Comparison of ENCODE assay signal across 32 cellular contexts in genomic region chr10:77809336-77809735, GRCh38.
"Had no signal": no experiment of that assay in that cellular context is flagged by ENCODE, and none has a peak within 500 bp of the region (broad histone marks: within the 10 kb centered on the region; RNA-seq: fewer than 3 reads in every experiment).

No MANE protein-coding gene starts in this region.

- H3K27me3 Mint-ChIP-seq: activated B cell treated with CpG ODN at 0.5 μM for 24 hours; activated CD4-positive, alpha-beta memory T cell treated with anti-CD3 and anti-CD28 coated beads for 36 hours had no signal

- H3K4me3 ChIP-seq: adrenal gland, body of pancreas, Peyer's patch had no signal

- ATAC-seq: activated naive CD4-positive, alpha-beta T cell treated with anti-CD3 and anti-CD28 coated beads, Interleukin-2, amount 50 U/mL, for 72 hours; activated T-cell treated with anti-CD3 and anti-CD28 coated beads, Interleukin-2, amount 50 U/mL, for 4 hours; body of pancreas; PC-3; Right ventricle myocardium inferior had no signal

- DNase-seq: activated B cell treated with CpG ODN at 0.5 μM for 24 hours; activated CD4-positive, alpha-beta memory T cell treated with anti-CD3 and anti-CD28 coated beads for 36 hours; activated CD4-positive, alpha-beta T cell treated with anti-CD3 and anti-CD28 coated beads for 4 hours; activated CD4-positive, alpha-beta T cell treated with anti-CD3 and anti-CD28 coated beads, Interleukin-2, amount 50 U/mL, for 1 hour; activated CD4-positive, CD25-positive, alpha-beta regulatory T cell treated with anti-CD3 and anti-CD28 coated beads, Interleukin-2, amount 50 U/mL, for 72 hours; activated CD8-positive, alpha-beta memory T cell treated with anti-CD3 and anti-CD28 coated beads, Interleukin-2, amount 50 U/mL, for 4 hours; activated gamma-delta T cell treated with Interleukin-2 at 50 U/mL for 16 hours; activated naive CD4-positive, alpha-beta T cell treated with anti-CD3 and anti-CD28 coated beads for 36 hours; activated T-cell treated with anti-CD3 and anti-CD28 coated beads for 4 hours; activated T-cell treated with anti-CD3 and anti-CD28 coated beads, Interleukin-2, amount 50 U/mL, for 4 hours; adrenal gland; body of pancreas; caudate nucleus; NCI-H1092 treated with DMSO at 0.1 percent for 48 hours; NCI-H1417; NCI-H146; NCI-H187; NCI-H2029 treated with DMSO at 0.1 percent for 48 hours; NCI-H2107; NCI-H2171; NCI-H510A; NCI-H526; NCI-H748 treated with DMSO at 0.1 percent for 48 hours; NK-92 treated with Interleukin-12 subunit alpha and Interleukin-12 subunit beta, amount 100 ng/mL, for 24 hours; PC-3; Peyer's patch; RPMI8226; T1000 had no signal

- H3K4me2 ChIP-seq: KMS-11 had no signal

- H3K4me1 Mint-ChIP-seq: activated B cell treated with CpG ODN at 0.5 μM for 24 hours had no signal

- H3K27ac Mint-ChIP-seq: activated B cell treated with CpG ODN at 0.5 μM for 24 hours; activated CD4-positive, alpha-beta memory T cell treated with anti-CD3 and anti-CD28 coated beads for 36 hours; activated naive CD4-positive, alpha-beta T cell treated with anti-CD3 and anti-CD28 coated beads for 36 hours; activated T-helper 1 cell treated with anti-CD3 and anti-CD28 coated beads, Interleukin-12 subunit alpha, Interleukin-12 subunit beta, Interleukin-2, Interleukin-4 antibody, amounts not matched to agents 30 ng/mL and 10 ng/mL and 1 ng/mL, durations not matched to agents 14 hours and 24 hours and 36 hours had no signal

- H3K27me3 ChIP-seq: adrenal gland, body of pancreas, Peyer's patch had no signal

- H3K4me3 Mint-ChIP-seq: activated B cell treated with CpG ODN at 0.5 μM for 24 hours; activated CD4-positive, alpha-beta memory T cell treated with anti-CD3 and anti-CD28 coated beads for 36 hours; activated naive CD4-positive, alpha-beta T cell treated with anti-CD3 and anti-CD28 coated beads for 36 hours; activated T-cell treated with anti-CD3 and anti-CD28 coated beads, Interleukin-2, amount 50 U/mL, for 4 hours; activated T-helper 1 cell treated with anti-CD3 and anti-CD28 coated beads, Interleukin-12 subunit alpha, Interleukin-12 subunit beta, Interleukin-2, Interleukin-4 antibody, amounts not matched to agents 30 ng/mL and 10 ng/mL and 1 ng/mL, durations not matched to agents 14 hours and 24 hours and 36 hours had no signal

- H3K9me3 ChIP-seq: adrenal gland, body of pancreas, Peyer's patch had no signal

- H3K9ac ChIP-seq: KMS-11 had no signal

- H3K36me3 Mint-ChIP-seq: activated CD4-positive, alpha-beta memory T cell treated with anti-CD3 and anti-CD28 coated beads for 36 hours; activated naive CD4-positive, alpha-beta T cell treated with anti-CD3 and anti-CD28 coated beads, Interleukin-2, amount 50 U/mL, for 72 hours had no signal

- H3K9me3 Mint-ChIP-seq: activated B cell treated with CpG ODN at 0.5 μM for 24 hours; activated CD4-positive, alpha-beta memory T cell treated with anti-CD3 and anti-CD28 coated beads for 36 hours; activated naive CD4-positive, alpha-beta T cell treated with anti-CD3 and anti-CD28 coated beads for 36 hours; activated naive CD4-positive, alpha-beta T cell treated with anti-CD3 and anti-CD28 coated beads, Interleukin-2, amount 50 U/mL, for 72 hours; activated T-cell treated with anti-CD3 and anti-CD28 coated beads, Interleukin-2, amount 50 U/mL, for 4 hours; activated T-helper 1 cell treated with anti-CD3 and anti-CD28 coated beads, Interleukin-12 subunit alpha, Interleukin-12 subunit beta, Interleukin-2, Interleukin-4 antibody, amounts not matched to agents 30 ng/mL and 10 ng/mL and 1 ng/mL, durations not matched to agents 14 hours and 24 hours and 36 hours had no signal

- H3K4me1 ChIP-seq: adrenal gland, body of pancreas, Peyer's patch had no signal

- H3K27ac ChIP-seq: adrenal gland, body of pancreas, KMS-11, Peyer's patch had no signal
